In genomic region chr9:126326228-126327015, GRCh38 we compare ENCODE assay signal across 8 cellular contexts. TPM values are rescaled to one million over a fixed set of nuclear protein-coding genes. Genes with fewer than 3 reads are reported as not detected.
A peak's percentile ranks its signal among the peaks of the same experiment; 100 is the strongest.
DNase-seq lines count a peak whose midpoint lies in the region; ATAC-seq, FAIRE-seq and TF ChIP-seq lines count a peak whose summit lies in the region.

MVB12B (plus strand) TSS chr9:126326829; CDS start chr9:126326930, 101 bp downstream.

- H3K9me3 ChIP-seq in GM12878 (replicated peaks; ENCODE audit: control insufficient read depth, insufficient read depth, low read length), result peaks cover 3% of the 10 kb centered on the region; the same call in 2 of the 3 replicates
- no peaks in the 10 kb centered on the region for H3K9me3 ChIP-seq in iPS-15b (ENCODE audit: control insufficient read depth, insufficient read depth, low read length)

- TF ChIP-seq CTCF in GM12878 (IDR thresholded peaks at IDR 0.05 in 2 of 3, conservative IDR thresholded peaks at IDR 0.05 in 1 of 3; ENCODE audit: control insufficient read depth in 2 of 3, extremely low read depth in 1 of 3, insufficient read depth in 1 of 3, low read depth in 3 of 3, low read length in 3 of 3), result no peak

- WGBS in GM12878 (ENCODE audit: insufficient coverage, insufficient replicate concordance, low lambda C conversion rate, missing lambda C conversion rate), result 34% methylated on average over 17 of the region's 94 CpGs

- no peak within 1 kb of the TSS for H3K4me3 ChIP-seq in GM12878
- H3K4me3 ChIP-seq in iPS-15b (ENCODE audit: low read depth, low read length), result peak within 1 kb of the TSS; percentile 50
- H3K4me3 ChIP-seq in skeletal muscle cell (ENCODE audit: low read depth, low read length), result peak within 1 kb of the TSS; percentile 59

- H3K27ac Mint-ChIP-seq in T-helper 1 cell treated with Interleukin-12 subunit alpha and Interleukin-12 subunit beta and Interleukin-4 antibody, amounts not matched to agents 30 μg/mL and 1 μg/mL, for 36 hours, result peak within 1 kb of the TSS; percentile 64

- BruUV-seq in GM12878 (replicated peaks; lab: Mats Ljungman, UMichigan), result no TSS peak

- TF ChIP-seq POLR2A in GM12878 (IDR thresholded peaks at IDR 0.05; ENCODE audit: low read depth, low read length), result no peak

- H3K36me3 Mint-ChIP-seq in T-helper 1 cell treated with Interleukin-12 subunit alpha and Interleukin-12 subunit beta and Interleukin-4 antibody, amounts not matched to agents 30 μg/mL and 1 μg/mL, for 36 hours (ENCODE audit: low read depth), result peaks cover 6% of the 10 kb centered on the region

- CTCF ChIA-PET in GM12878 (lab: Yijun Ruan, JAX), result no interaction called here

- in situ Hi-C loops in GM12878 (cut with MboI), result no loop called here

- peak within 1 kb of the TSS; percentile 80 for H3K4me3 Mint-ChIP-seq in T-helper 1 cell treated with Interleukin-12 subunit alpha and Interleukin-12 subunit beta and Interleukin-4 antibody, amounts not matched to agents 30 μg/mL and 1 μg/mL, for 36 hours

- no peak within 1 kb of the TSS for H2AFZ ChIP-seq in GM12878 (ENCODE audit: control insufficient read depth, low read depth, low read length)

- peaks cover 12% of the 10 kb centered on the region for H3K9me3 Mint-ChIP-seq in T-helper 1 cell treated with Interleukin-12 subunit alpha and Interleukin-12 subunit beta and Interleukin-4 antibody, amounts not matched to agents 30 μg/mL and 1 μg/mL, for 36 hours

- TF ChIP-seq RAD21 in GM12878 (IDR thresholded peaks at IDR 0.05; ENCODE audit: insufficient read depth, low read depth, low read length), result no peak

- no peaks in the 10 kb centered on the region for H3K79me2 ChIP-seq in GM12878 (ENCODE audit: control insufficient read depth, insufficient read depth, low read length)

- no peak within 1 kb of the TSS for H3K27ac ChIP-seq in GM12878 (ENCODE audit: control insufficient read depth, insufficient read depth)

- peaks cover 8 to 23% of the 10 kb centered on the region in 2 experiments for H3K27me3 ChIP-seq in GM12878 (replicated peaks in 1 of 2; ENCODE audit: control insufficient read depth in 2 of 2, insufficient read depth in 2 of 2, low read length in 1 of 2)
- peaks cover 12% of the 10 kb centered on the region for H3K27me3 ChIP-seq in iPS-15b (ENCODE audit: control insufficient read depth, insufficient read depth, low read length)

- intact Hi-C loops in GM12878 (cut with micrococcal nuclease; ENCODE audit: unreplicated experiment), result no loop called here

- peaks cover 19% of the 10 kb centered on the region for H3K4me1 Mint-ChIP-seq in T-helper 1 cell treated with Interleukin-12 subunit alpha and Interleukin-12 subunit beta and Interleukin-4 antibody, amounts not matched to agents 30 μg/mL and 1 μg/mL, for 36 hours (ENCODE audit: low read depth)

- peak; percentile 40 for DNase-seq in NCI-H345 (lab: John Stamatoyannopoulos, UW)
- DNase-seq in NCI-H345 treated with DMSO at 0.1 percent for 48 hours (lab: John Stamatoyannopoulos, UW; ENCODE audit: unreplicated experiment), result no peak
- DNase-seq in GM12878 (ENCODE audit: low read depth, low spot score), result no peak
- no peak for DNase-seq in skeletal muscle cell (ENCODE audit: low read depth)
- DNase-seq in NCI-H187 treated with DMSO at 0.1 percent for 48 hours (lab: John Stamatoyannopoulos, UW), result no peak
- DNase-seq in NCI-H128 (lab: John Stamatoyannopoulos, UW; ENCODE audit: unreplicated experiment), result no peak

- H3K27me3 Mint-ChIP-seq in T-helper 1 cell treated with Interleukin-12 subunit alpha and Interleukin-12 subunit beta and Interleukin-4 antibody, amounts not matched to agents 30 μg/mL and 1 μg/mL, for 36 hours (ENCODE audit: low read depth), result peaks cover 38% of the 10 kb centered on the region

- RAD21 ChIA-PET in GM12878 (lab: Charles Lee; ENCODE audit: unreplicated experiment), result no interaction called here

- ATAC-seq in GM12878, result no peak

- H4K20me1 ChIP-seq in GM12878 (ENCODE audit: control insufficient read depth, insufficient read depth), result no peaks in the 10 kb centered on the region

- no peak for TF ChIP-seq EP300 in GM12878 (IDR thresholded peaks at IDR 0.05; ENCODE audit: borderline replicate concordance in 1 of 2, control insufficient read depth in 1 of 2, low read depth in 2 of 2, low read length in 2 of 2)

- H3K9ac ChIP-seq in GM12878 (ENCODE audit: control insufficient read depth, insufficient read depth, low read length), result no peak within 1 kb of the TSS
- no peak within 1 kb of the TSS for H3K9ac ChIP-seq in iPS-15b (ENCODE audit: low read depth, low read length)

- POLR2A ChIA-PET in GM12878 (lab: Charles Lee), result no interaction called here

- H3K4me1 ChIP-seq in GM12878 (ENCODE audit: control insufficient read depth, insufficient read depth, low read length), result no peaks in the 10 kb centered on the region
- peaks cover 6% of the 10 kb centered on the region for H3K4me1 ChIP-seq in iPS-15b (ENCODE audit: control insufficient read depth, insufficient read depth, low read length)

- SMC1A ChIA-PET in GM12878 (lab: Charles Lee; ENCODE audit: uncharacterized antibody, unreplicated experiment), result no interaction called here

- no peak for FAIRE-seq in GM12878 (lab: Jason Lieb, UNC)

- H3K36me3 ChIP-seq in GM12878 (ENCODE audit: control insufficient read depth in 2 of 2, insufficient read depth in 2 of 2, low read length in 1 of 2) (no peaks in the 10 kb centered on the region), iPS-15b (ENCODE audit: control insufficient read depth, insufficient read depth, low read length) (no peaks in the 10 kb centered on the region)

- 0 out of 2 replicates have a peak within 1 kb of the TSS, but pooled peaks have one; percentile 17 for H3K4me2 ChIP-seq in GM12878 (ENCODE audit: control insufficient read depth, insufficient read depth)

TF ChIP-seq in GM12878, 131 proteins besides CTCF, POLR2A, EP300 and RAD21:
- TF ChIP-seq CUX1 (IDR thresholded peaks at IDR 0.05; ENCODE audit: insufficient replicate concordance, low read depth, low read length), result no peak
TF ChIP-seq in GM12878: peak in this region for 0.

RNA-seq across cellular contexts. Expression of gene MVB12B, which starts in this region (rescaled TPM):
- total RNA-seq in GM12878 (2013; cell fraction: nucleolus; rRNA removed), result not detected in 2 replicates
- total RNA-seq in GM12878 (2014; rRNA removed) (not detected in 2 replicates), GM12878 (2014; rRNA removed; fragmentation: Illumina TruSeq; extraction: Trizol) (not detected in 2 replicates), GM12878 (2021) (0.08 and 0.29 TPM in 2 replicates)
- polyA plus RNA-seq in GM12878 (2011; ENCODE audit: low read depth), result not detected
- polyA plus RNA-seq in GM12878 (2011; rRNA removed) (not detected in 2 replicates), GM12878 (2014; fragmentation: Illumina TruSeq; extraction: Trizol) (not detected in 2 replicates), GM12878 (2014; fragmentation: Nextera tagmentation; extraction: Ambion mirVana) (not detected), GM12878 (2014; rRNA removed) (not detected in 2 replicates), GM12878 (2016; fragmentation: Nextera tagmentation; extraction: Ambion mirVana) (not detected)
- polyA plus RNA-seq in GM12878 (2011; cell fraction: cytosol; rRNA removed), result not detected in 2 replicates
- polyA plus RNA-seq in GM12878 (2011; cell fraction: nucleus; rRNA removed), result not detected in 2 replicates
- polyA plus RNA-seq in GM12878 (2012), result not detected in 2 replicates
- not detected in 2 replicates for polyA minus RNA-seq in GM12878 (2011; rRNA and poly(A)+ RNA removed)
- polyA minus RNA-seq in GM12878 (2011; cell fraction: cytosol; rRNA and poly(A)+ RNA removed), result not detected in 2 replicates
- not detected in 2 replicates for polyA minus RNA-seq in GM12878 (2011; cell fraction: nucleus; rRNA and poly(A)+ RNA removed)
